In the genomic region with DNA sequence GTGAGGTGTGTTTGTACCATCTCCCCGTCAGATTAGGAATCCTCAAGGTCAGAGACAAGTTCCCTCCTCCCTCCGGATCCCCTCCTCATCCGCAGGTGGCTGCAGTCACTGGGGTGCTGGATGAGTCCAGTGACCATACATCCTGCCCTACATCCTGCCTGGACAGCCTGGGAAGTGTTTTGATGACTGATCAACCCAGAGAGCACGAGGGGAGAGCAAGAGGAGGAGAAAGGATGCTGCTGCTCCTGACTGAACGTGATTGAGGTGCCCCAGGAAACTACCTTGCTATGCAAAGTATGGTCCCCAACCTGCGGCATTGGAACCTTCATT, we compare ENCODE assay signal across 16 cellular contexts.
A peak's percentile ranks its signal among the peaks of the same experiment; 100 is the strongest.
DNase-seq lines count a peak whose midpoint lies in the region; ATAC-seq, FAIRE-seq and TF ChIP-seq lines count a peak whose summit lies in the region.
"Had no signal": no experiment of that assay in that cellular context is flagged by ENCODE, and none has a peak within 500 bp of the region (broad histone marks: within the 10 kb centered on the region; RNA-seq: fewer than 3 reads in every experiment).

No MANE protein-coding gene starts in this region.

- H3K56ac ChIP-seq in IMR-90 (ENCODE audit: extremely low read depth, insufficient read depth, low read length) = no peak overlapping the region

- intact Hi-C loops in IMR-90 (cut with micrococcal nuclease) (no loop called here), heart left ventricle (cut with DNase I) (loop anchor here in 3 of 10 donors (5.0 to 10.0 kb wide), 2 partner anchors 83 to 150 kb away; no protein-coding TSS in a partner anchor), psoas muscle (cut with DNase I) (no loop called here), posterior cingulate gyrus (cut with DNase I) (loop anchor here (10.0 kb wide), 1 partner anchor 93 kb away; the partner anchor contains the start of gene HEG1)

- dilution Hi-C loops in IMR-90 (cut with HindIII; ENCODE audit: low sequenced_read_pairs, unreplicated experiment) = no loop called here

- H2BK5ac ChIP-seq in IMR-90 (ENCODE audit: low read depth, low read length, poor library complexity, severe bottlenecking) = no peak overlapping the region

- no TSS peak for BruUV-seq in IMR-90 (replicated peaks; lab: Mats Ljungman, UMichigan)

- no peak for ATAC-seq in IMR-90 (ENCODE audit: low read depth)
- peak in 1 of 4 donors; percentile 29 for ATAC-seq in heart left ventricle
- ATAC-seq in psoas muscle = no peak
- ATAC-seq: activated T-helper 17 cell treated with anti-CD3 and anti-CD28 coated beads, Interleukin-2, amount 50 U/mL, for 72 hours; HCT116 had no signal

- peak overlapping the region; percentile 22; the same call in 1 of the 2 replicates for H4K91ac ChIP-seq in IMR-90 (ENCODE audit: insufficient read depth, low read depth, low read length)

- H3K4ac ChIP-seq in IMR-90 (ENCODE audit: low read depth, low read length) = peak overlapping the region; percentile 19

- TF ChIP-seq CTCF in IMR-90 (conservative IDR thresholded peaks at IDR 0.05; ENCODE audit: low read depth, low read length) = no peak
- no peak for TF ChIP-seq CTCF in heart left ventricle (IDR thresholded peaks at IDR 0.05)
- no peak for TF ChIP-seq CTCF in psoas muscle (IDR thresholded peaks at IDR 0.05)

- TF ChIP-seq RAD21 in IMR-90 (IDR thresholded peaks at IDR 0.05; ENCODE audit: low read length) = no peak

- no peak overlapping the region for H3K9ac ChIP-seq in IMR-90 (ENCODE audit: low read depth, low read length)

- H3K9me3 ChIP-seq in IMR-90 (ENCODE audit: control insufficient read depth, insufficient read depth, low read length) (no peaks in the 10 kb centered on the region; the same call in 1 of the 2 replicates), heart left ventricle (no peaks in the 10 kb centered on the region), psoas muscle (no peaks in the 10 kb centered on the region)
- H3K9me3 ChIP-seq: neutrophil had no signal

- no peak overlapping the region for H3K4me2 ChIP-seq in IMR-90 (ENCODE audit: low read depth, low read length)

- no peak overlapping the region for H2BK20ac ChIP-seq in IMR-90 (ENCODE audit: low read depth, low read length)

- no peaks in the 10 kb centered on the region for H4K20me1 ChIP-seq in IMR-90 (ENCODE audit: insufficient read depth, low read length)

- no peak overlapping the region for H3K23ac ChIP-seq in IMR-90 (ENCODE audit: low read depth, low read length)

- H3K4me3 ChIP-seq in IMR-90 (ENCODE audit: insufficient read depth, low read depth, low read length) (no peak overlapping the region), heart left ventricle (no peak overlapping the region), psoas muscle (no peak overlapping the region)
- H3K4me3 ChIP-seq: coronary artery had no signal

- in situ Hi-C loops in IMR-90 (cut with MboI; ENCODE audit: low sequenced_read_pairs) = no loop called here

- no peak overlapping the region for H3K18ac ChIP-seq in IMR-90 (ENCODE audit: low read depth, low read length)

- POLR2A ChIA-PET in IMR-90 (lab: Charles Lee; ENCODE audit: unreplicated experiment) = no interaction called here

- 86% methylated on average over 1 of the region's 6 CpGs; no CpG with 5 or more reads in 1 of the 2 experiments for WGBS in IMR-90 (ENCODE audit: extremely low coverage in 2 of 2, insufficient read length in 1 of 2), 2 experiments
- 44 to 59% (median 46%) methylated on average over 6 of the region's 6 CpGs for WGBS in heart left ventricle, 4 donors
- WGBS in psoas muscle, 3 donors = 74 to 83% (median 77%) methylated on average over 5 to 6 of the region's 6 CpGs

- no peaks in the 10 kb centered on the region for H3K79me1 ChIP-seq in IMR-90 (ENCODE audit: low read depth in 1 of 2, low read length in 2 of 2)

- peaks cover 16% of the 10 kb centered on the region for H3K9me1 ChIP-seq in IMR-90 (ENCODE audit: insufficient read depth, low read length)

- FAIRE-seq in GM12892 (lab: Jason Lieb, UNC) = peak; percentile 40
- FAIRE-seq in GM19239 (lab: Jason Lieb, UNC) = no peak

- no peaks in the 10 kb centered on the region for H3K27me3 ChIP-seq in IMR-90 (ENCODE audit: control insufficient read depth, insufficient read depth, low read length)
- no peaks in the 10 kb centered on the region for H3K27me3 ChIP-seq in heart left ventricle
- no peaks in the 10 kb centered on the region for H3K27me3 ChIP-seq in psoas muscle (ENCODE audit: insufficient read depth in 3 of 3, low read length in 2 of 3)

- CTCF ChIA-PET in IMR-90 (lab: Yijun Ruan, JAX) = no interaction called here

- H2AK9ac ChIP-seq in IMR-90 (replicated peaks; ENCODE audit: low read depth, low read length, poor library complexity) = no peak overlapping the region

- no peak for TF ChIP-seq POLR2A in GM12892 (IDR thresholded peaks at IDR 0.05; ENCODE audit: low read depth, low read length)
- TF ChIP-seq POLR2A in IMR-90 (IDR thresholded peaks at IDR 0.05; ENCODE audit: low read depth, low read length) = no peak
- no peak for TF ChIP-seq POLR2A in heart left ventricle (IDR thresholded peaks at IDR 0.05)

- H4K5ac ChIP-seq in IMR-90 (ENCODE audit: low read depth, low read length) = no peak overlapping the region

- H2AFZ ChIP-seq in IMR-90 (replicated peaks; ENCODE audit: low read length, poor library complexity) = no peak overlapping the region

- peak overlapping the region; percentile 32; the same call in 1 of the 3 replicates for H2BK15ac ChIP-seq in IMR-90 (ENCODE audit: low read depth, low read length)

- peak overlapping the region; percentile 48; the same call in 1 of the 2 replicates for H2AK5ac ChIP-seq in IMR-90 (ENCODE audit: low read depth, low read length)

- H2BK120ac ChIP-seq in IMR-90 (ENCODE audit: low read depth, low read length) = peak overlapping the region; percentile 44; the same call in 1 of the 2 replicates

- DNase-seq in GM12892 (ENCODE audit: insufficient read length) = no peak
- DNase-seq in IMR-90 = peak; percentile 40
- no peak for DNase-seq in heart left ventricle
- DNase-seq in psoas muscle = no peak
- no peak for DNase-seq in GM19239 (ENCODE audit: insufficient read length, low spot score)
- DNase-seq in OCI-M2 (lab: John Stamatoyannopoulos, UW; ENCODE audit: unreplicated experiment) = no peak
- DNase-seq in posterior cingulate gyrus = no peak
- no peak for DNase-seq in activated CD4-positive, alpha-beta T cell treated with anti-CD3 and anti-CD28 coated beads for 4 hours
- DNase-seq: activated CD4-positive, alpha-beta T cell treated with anti-CD3 and anti-CD28 coated beads, Interleukin-2, amount 10 ng/mL, durations not matched to agents 7 days and 5 days; DMS153; NCI-H2081; NCI-H774 had no signal

- H3K27ac ChIP-seq in IMR-90 (ENCODE audit: insufficient read depth, low read length) (no peak overlapping the region), heart left ventricle (peak overlapping the region in 9 of 12 donors; percentile 17 to 96 (median 50)), psoas muscle (peak overlapping the region; percentile 50)
- H3K27ac ChIP-seq: neutrophil had no signal

- no peak overlapping the region for H4K8ac ChIP-seq in IMR-90 (ENCODE audit: low read depth in 2 of 2, low read length in 2 of 2)

- no peak overlapping the region; the same call in 1 of the 2 replicates for H3K14ac ChIP-seq in IMR-90 (replicated peaks; ENCODE audit: low read depth, low read length)

- H3K4me1 ChIP-seq in IMR-90 (ENCODE audit: control insufficient read depth, insufficient read depth, low read length) (peaks cover 19% of the 10 kb centered on the region), heart left ventricle (peaks cover 7 to 95% (median 69%) of the 10 kb centered on the region in 12 donors), psoas muscle (peaks cover 22% of the 10 kb centered on the region)

- H3K36me3 ChIP-seq in IMR-90 (ENCODE audit: control insufficient read depth, insufficient read depth, low read length) = no peaks in the 10 kb centered on the region
- H3K36me3 ChIP-seq in heart left ventricle = no peaks in the 10 kb centered on the region
- H3K36me3 ChIP-seq in psoas muscle (ENCODE audit: insufficient read depth in 1 of 2, low read depth in 1 of 2) = no peaks in the 10 kb centered on the region
- H3K36me3 ChIP-seq: neutrophil had no signal

TF ChIP-seq in IMR-90, 13 proteins besides CTCF, POLR2A, EP300 and RAD21:
- TF ChIP-seq MXI1 (IDR thresholded peaks at IDR 0.05; ENCODE audit: borderline replicate concordance, low read depth, low read length) = no peak
- TF ChIP-seq CEBPB (IDR thresholded peaks at IDR 0.05; ENCODE audit: low read depth, low read length) = no peak
- TF ChIP-seq BHLHE40 (IDR thresholded peaks at IDR 0.05; ENCODE audit: low read depth, low read length) = no peak
- no peak for TF ChIP-seq FOS (IDR thresholded peaks at IDR 0.05; ENCODE audit: low read depth, low read length)
- no peak for TF ChIP-seq RFX5 (IDR thresholded peaks at IDR 0.05; ENCODE audit: low read depth, low read length)
- no peak for TF ChIP-seq MAFK (IDR thresholded peaks at IDR 0.05; ENCODE audit: low read depth, low read length)
- TF ChIP-seq MAZ (IDR thresholded peaks at IDR 0.05; ENCODE audit: borderline replicate concordance, low read depth, low read length) = no peak
- no peak for TF ChIP-seq SMC3 (IDR thresholded peaks at IDR 0.05; ENCODE audit: low read depth, low read length)
- no peak for TF ChIP-seq CHD1 (IDR thresholded peaks at IDR 0.05; ENCODE audit: low read depth, low read length)
- no peak for TF ChIP-seq NFE2L2 (IDR thresholded peaks at IDR 0.05; ENCODE audit: low read depth, low read length)
- no peak for TF ChIP-seq RCOR1 (IDR thresholded peaks at IDR 0.05; ENCODE audit: insufficient replicate concordance, low read length)
- TF ChIP-seq, protein P1, sequence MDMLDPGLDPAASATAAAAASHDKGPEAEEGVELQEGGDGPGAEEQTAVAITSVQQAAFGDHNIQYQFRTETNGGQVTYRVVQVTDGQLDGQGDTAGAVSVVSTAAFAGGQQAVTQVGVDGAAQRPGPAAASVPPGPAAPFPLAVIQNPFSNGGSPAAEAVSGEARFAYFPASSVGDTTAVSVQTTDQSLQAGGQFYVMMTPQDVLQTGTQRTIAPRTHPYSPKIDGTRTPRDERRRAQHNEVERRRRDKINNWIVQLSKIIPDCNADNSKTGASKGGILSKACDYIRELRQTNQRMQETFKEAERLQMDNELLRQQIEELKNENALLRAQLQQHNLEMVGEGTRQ (IDR thresholded peaks at IDR 0.05; ENCODE audit: low read depth, low read length) = no peak
- no peak for TF ChIP-seq ELK1 (IDR thresholded peaks at IDR 0.05; ENCODE audit: borderline replicate concordance, low read depth, low read length)
TF ChIP-seq in IMR-90: peak in this region for 0.
